8 cellular contexts compared by ENCODE assay signal in the genomic region with DNA sequence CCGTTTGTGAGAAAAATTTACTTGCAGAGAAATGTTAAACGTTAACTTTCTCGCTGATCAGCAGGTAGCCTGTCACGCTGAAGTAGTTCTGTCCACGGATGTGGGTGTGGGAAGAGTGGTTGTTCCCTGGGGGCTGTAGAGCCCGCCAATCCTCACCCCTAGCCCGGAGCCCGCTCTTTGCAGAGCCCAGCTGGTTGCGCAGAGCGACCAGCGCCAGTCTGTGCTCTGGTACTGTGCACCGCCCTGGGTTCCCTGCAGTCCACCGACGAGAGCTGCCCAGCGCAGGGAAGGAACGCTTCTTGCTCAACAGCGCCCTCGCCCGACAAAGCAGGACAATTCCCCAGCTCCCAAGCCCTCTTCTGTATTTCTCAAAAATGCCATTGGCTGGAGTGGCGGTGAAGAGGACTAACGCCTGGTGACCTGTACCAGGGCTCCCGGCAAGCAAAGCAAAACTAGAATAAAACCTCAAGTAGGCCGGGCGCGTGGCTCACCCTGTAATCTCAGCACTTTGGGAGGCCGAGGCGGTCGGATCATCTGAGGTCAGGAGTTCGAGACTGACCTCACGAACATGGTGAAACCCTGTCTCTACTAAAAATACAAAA. TPM values are rescaled to one million over a fixed set of nuclear protein-coding genes. Genes with fewer than 3 reads are reported as not detected.
DNase-seq lines count a peak whose midpoint lies in the region; ATAC-seq, FAIRE-seq and TF ChIP-seq lines count a peak whose summit lies in the region.

No MANE protein-coding gene starts in this region.

- TF ChIP-seq EP300 in suprapubic skin (IDR thresholded peaks at IDR 0.05), result no peak

- peaks cover 6% of the 10 kb centered on the region; the same call in 1 of the 2 replicates for H3F3A ChIP-seq in MM.1S (ENCODE audit: insufficient read depth, low read length)

- H3K27ac ChIP-seq in MM.1S (ENCODE audit: low read length) (peak overlapping the region; percentile 43; the same call in 1 of the 2 replicates), suprapubic skin (no peak overlapping the region)

- H3K9me3 ChIP-seq in MM.1S (replicated peaks; ENCODE audit: insufficient read depth, low read length), result no peaks in the 10 kb centered on the region
- no peaks in the 10 kb centered on the region for H3K9me3 ChIP-seq in suprapubic skin

- 15% methylated on average over 24 of the region's 30 CpGs for WGBS in suprapubic skin

- peak; percentile 98 for TF ChIP-seq CTCF in MM.1S (IDR thresholded peaks at IDR 0.05; ENCODE audit: low read length)
- TF ChIP-seq CTCF in omental fat pad (IDR thresholded peaks at IDR 0.05), result peak in 1 of 3 donors; percentile 9
- TF ChIP-seq CTCF in suprapubic skin (IDR thresholded peaks at IDR 0.05), result peak; percentile 52 to 82

- peak overlapping the region; percentile 79 for H3K4me2 ChIP-seq in MM.1S (ENCODE audit: low read depth, low read length)

- no peak for TF ChIP-seq POLR2A in suprapubic skin (IDR thresholded peaks at IDR 0.05)

- H3K36me3 ChIP-seq in H7 (replicated peaks; ENCODE audit: control insufficient read depth, insufficient read depth, low read length) (no peaks in the 10 kb centered on the region), MM.1S (replicated peaks; ENCODE audit: insufficient read depth, low read length) (no peaks in the 10 kb centered on the region), suprapubic skin (no peaks in the 10 kb centered on the region)

- no peaks in the 10 kb centered on the region for H3K79me2 ChIP-seq in MM.1S (ENCODE audit: low read length)

- H2AFZ ChIP-seq in MM.1S (ENCODE audit: low read length), result peak overlapping the region; percentile 77

- H3K4me1 ChIP-seq in MM.1S (ENCODE audit: low read length) (no peaks in the 10 kb centered on the region), suprapubic skin (peaks cover 22% of the 10 kb centered on the region)

- peak; percentile 93 for DNase-seq in ELF-1 (ENCODE audit: low read depth, low spot score)
- DNase-seq in H7, result peak; percentile 92
- peak; percentile 98 for DNase-seq in MM.1S
- DNase-seq in SHP77 treated with DMSO at 0.1 percent for 48 hours (lab: John Stamatoyannopoulos, UW), result peak; percentile 96
- peak; percentile 76 for DNase-seq in activated gamma-delta T cell treated with Interleukin-2 at 50 U/mL for 16 hours
- DNase-seq in frontal cortex (ENCODE audit: low spot score in 2 of 2), result peak; percentile 73 to 83
- DNase-seq in omental fat pad (ENCODE audit: low spot score), result peak; percentile 58
- peak; percentile 88 to 89 for DNase-seq in suprapubic skin (ENCODE audit: low spot score in 2 of 2)

- FAIRE-seq in frontal cortex (lab: Jason Lieb, UNC), result no peak

- H3K9ac ChIP-seq in MM.1S (ENCODE audit: low read length), result peak overlapping the region; percentile 53; the same call in 1 of the 2 replicates

- peaks cover 42% of the 10 kb centered on the region for H3K27me3 ChIP-seq in H7 (ENCODE audit: control insufficient read depth, insufficient read depth, low read length)
- no peaks in the 10 kb centered on the region for H3K27me3 ChIP-seq in MM.1S (replicated peaks; ENCODE audit: insufficient read depth, low read length)
- H3K27me3 ChIP-seq in suprapubic skin, result peaks cover 29% of the 10 kb centered on the region

- H3K9me2 ChIP-seq in MM.1S (replicated peaks; ENCODE audit: insufficient read depth, low read length), result no peaks in the 10 kb centered on the region

- H3K4me3 ChIP-seq in H7 (ENCODE audit: insufficient read depth, low read depth, low read length), result no peak overlapping the region; the same call in 1 of the 2 replicates
- H3K4me3 ChIP-seq in MM.1S (ENCODE audit: low read length), result peak overlapping the region; percentile 69
- H3K4me3 ChIP-seq in suprapubic skin, result peak overlapping the region; percentile 18

- H4K20me1 ChIP-seq in MM.1S (ENCODE audit: insufficient read depth, low read length), result no peaks in the 10 kb centered on the region

- peak; percentile 94 for ATAC-seq in omental fat pad (ENCODE audit: low FRiP score)

RNA-seq across cellular contexts. Expression of a gene that starts 3.3 kb away (rescaled TPM):
- total RNA-seq in H7 (2014; rRNA removed; shearing (Covaris generic)), result 0.52 and 0.94 TPM in 2 replicates
- not detected for total RNA-seq in frontal cortex
- total RNA-seq in omental fat pad, result not detected
- total RNA-seq in suprapubic skin, result under 1 TPM in 1 of 4 donors, not detected in 3; 0.21 TPM

RNA-seq across cellular contexts. Expression of a gene that starts 43.4 kb away (rescaled TPM):
- 13.0 and 14.3 TPM in 2 replicates for total RNA-seq in H7 (2014; rRNA removed; shearing (Covaris generic))
- 23.2 TPM for total RNA-seq in frontal cortex
- 10 to 100 TPM; 14.3 to 19.3 (median 17.6) TPM for total RNA-seq in omental fat pad
- 10 to 100 TPM in 2 of 4 donors, 1 to 10 TPM in 2; 8.4 to 16.1 (median 11.5) TPM for total RNA-seq in suprapubic skin
